ENCODE assay signal across 11 cellular contexts in genomic region chr3:39279745-39280517, GRCh38. TPM values are rescaled to one million over a fixed set of nuclear protein-coding genes. Genes with fewer than 3 reads are reported as not detected.
DNase-seq lines count a peak whose midpoint lies in the region; ATAC-seq and TF ChIP-seq lines count a peak whose summit lies in the region.
"Had no signal": no experiment of that assay in that cellular context is flagged by ENCODE, and none has a peak within 500 bp of the region (broad histone marks: within the 10 kb centered on the region; RNA-seq: fewer than 3 reads in every experiment).

Gene CX3CR1 (minus strand): TSS chr3:39280036. CDS start chr3:39266509, 13,527 bp downstream.

- H3K27me3 Mint-ChIP-seq in endodermal cell (ENCODE audit: insufficient read depth), result peaks cover 12% of the 10 kb centered on the region

- no peaks in the 10 kb centered on the region for H4K20me1 ChIP-seq in OCI-LY7 (ENCODE audit: insufficient read depth, low read length)

- no peak within 1 kb of the TSS; the same call in 1 of the 2 replicates for H3K4me2 ChIP-seq in OCI-LY7 (ENCODE audit: low read length)

- H2AFZ ChIP-seq in OCI-LY7 (ENCODE audit: low read length), result 0 out of 2 replicates have a peak within 1 kb of the TSS, but pooled peaks have one; percentile 28

- H3K4me3 Mint-ChIP-seq in endodermal cell, result no peak within 1 kb of the TSS

- H3K36me3 Mint-ChIP-seq in endodermal cell (ENCODE audit: low read depth), result no peaks in the 10 kb centered on the region

- no peak within 1 kb of the TSS for H3K9ac ChIP-seq in endodermal cell (ENCODE audit: extremely low read depth, low read length, poor library complexity, severe bottlenecking)

- peaks cover 22% of the 10 kb centered on the region for H3K27me3 ChIP-seq in endodermal cell (ENCODE audit: control insufficient read depth, insufficient read depth, low read length, poor library complexity, severe bottlenecking)

- no peaks in the 10 kb centered on the region for H3K9me2 ChIP-seq in OCI-LY7 (ENCODE audit: insufficient read depth, low read length)

- 78 to 83% methylated on average over 4 to 5 of the region's 5 CpGs for WGBS in endodermal cell (ENCODE audit: insufficient coverage in 1 of 2, insufficient read length in 1 of 2), 2 experiments

- H3K27ac Mint-ChIP-seq in endodermal cell, result no peak within 1 kb of the TSS

- H3K9me3 Mint-ChIP-seq in endodermal cell, result no peaks in the 10 kb centered on the region

- POLR2A ChIA-PET in OCI-LY7 (lab: Charles Lee), result interaction anchor here (0.6 to 2.1 kb wide), 9 partner anchors 18 to 259 kb away, joined by 3 to 7 read pairs (median 4); no protein-coding TSS in a partner anchor

- H3K36me3 ChIP-seq in OCI-LY7 (ENCODE audit: insufficient read depth, low read length), result no peaks in the 10 kb centered on the region
- H3K36me3 ChIP-seq in endodermal cell (ENCODE audit: control insufficient read depth, insufficient read depth, low read length), result no peaks in the 10 kb centered on the region

- peaks cover 9% of the 10 kb centered on the region for H3K4me1 Mint-ChIP-seq in endodermal cell

- H3K27ac ChIP-seq in OCI-LY7 (ENCODE audit: low read depth, low read length, poor library complexity, severe bottlenecking) (no peak within 1 kb of the TSS), endodermal cell (ENCODE audit: low read depth, low read length) (no peak within 1 kb of the TSS)
- H3K27ac ChIP-seq: coronary artery had no signal

- intact Hi-C loops in OCI-LY7 (cut with micrococcal nuclease; ENCODE audit: unreplicated experiment) (no loop called here), sciatic nerve (cut with DNase I) (no loop called here)

- no peaks in the 10 kb centered on the region for H3K79me2 ChIP-seq in OCI-LY7 (ENCODE audit: insufficient read depth, low read depth, low read length)

- H3K9me3 ChIP-seq in OCI-LY7 (ENCODE audit: low read length) (no peaks in the 10 kb centered on the region), endodermal cell (ENCODE audit: control insufficient read depth, low read length) (no peaks in the 10 kb centered on the region)

- ATAC-seq in sciatic nerve (peak; percentile 32), HG02840 (IDR thresholded peaks at IDR 0.05; ENCODE audit: low FRiP score, unreplicated experiment) (no peak), HG03571 (IDR thresholded peaks at IDR 0.05; ENCODE audit: unreplicated experiment) (no peak), GM18909 (IDR thresholded peaks at IDR 0.05; ENCODE audit: poor library complexity, unreplicated experiment) (no peak)

- H3K4me1 ChIP-seq in OCI-LY7 (ENCODE audit: insufficient read depth, low read length, poor library complexity, severe bottlenecking) (peaks cover 30% of the 10 kb centered on the region), endodermal cell (ENCODE audit: control insufficient read depth, insufficient read depth, low read length) (no peaks in the 10 kb centered on the region)

- TF ChIP-seq CTCF in OCI-LY7 (conservative IDR thresholded peaks at IDR 0.05; ENCODE audit: low read length), result no peak
- TF ChIP-seq CTCF in endodermal cell (conservative IDR thresholded peaks at IDR 0.05), result no peak

- CTCF ChIA-PET in OCI-LY7 (lab: Charles Lee; ENCODE audit: unreplicated experiment), result interaction anchor here (0.9 to 1.3 kb wide), 3 partner anchors 8 to 90 kb away, joined by 3 to 5 read pairs (median 3); partner anchors contain the start of gene XIRP1

- BruUV-seq in OCI-LY7 (replicated peaks; lab: Mats Ljungman, UMichigan), result no TSS peak

- DNase-seq in NCI-H510A treated with DMSO at 0.1 percent for 48 hours (lab: John Stamatoyannopoulos, UW) (peak; percentile 52), NCI-H510A (lab: John Stamatoyannopoulos, UW) (no peak), OCI-LY7 (ENCODE audit: low spot score) (no peak), endodermal cell (peak; percentile 36), sciatic nerve (ENCODE audit: low spot score) (no peak)
- DNase-seq: EL had no signal

- H3K4me3 ChIP-seq in OCI-LY7 (ENCODE audit: low read depth, low read length, poor library complexity, severe bottlenecking), result no peak within 1 kb of the TSS
- H3K4me3 ChIP-seq in endodermal cell (ENCODE audit: low read length), result no peak within 1 kb of the TSS
- H3K4me3 ChIP-seq: coronary artery had no signal

RNA-seq across cellular contexts. Expression of gene CX3CR1, which starts in this region (rescaled TPM):
- not detected in 2 replicates for total RNA-seq in OCI-LY7 (2014; rRNA removed; shearing (Covaris generic))
- total RNA-seq in OCI-LY7 (2022), result 0.13 TPM in 1 of 2 replicates, not detected in the other
- not detected for total RNA-seq in endodermal cell
- polyA plus RNA-seq in endodermal cell (2013, experiment 1 of 2), result not detected
- polyA plus RNA-seq in endodermal cell (2013, experiment 2 of 2), result not detected
- 18.5 TPM for total RNA-seq in sciatic nerve
- total RNA-seq: A172 had no signal

Comparison
In these comparisons a context has a peak if more than half of its experiments do, and no peak if none do; other contexts are left out.
1. RNA of gene CX3CR1 (total RNA-seq): 18.5 TPM in sciatic nerve (single experiment); not detected in endodermal cell and 0.13 TPM in OCI-LY7; every median in the first group is over 10 times any median in the second.
2. Peak in DNase-seq in endodermal cell; RNA of the gene not detected or under 1 TPM.